Comparison of ENCODE assay signal across 30 cellular contexts in the genomic region with DNA sequence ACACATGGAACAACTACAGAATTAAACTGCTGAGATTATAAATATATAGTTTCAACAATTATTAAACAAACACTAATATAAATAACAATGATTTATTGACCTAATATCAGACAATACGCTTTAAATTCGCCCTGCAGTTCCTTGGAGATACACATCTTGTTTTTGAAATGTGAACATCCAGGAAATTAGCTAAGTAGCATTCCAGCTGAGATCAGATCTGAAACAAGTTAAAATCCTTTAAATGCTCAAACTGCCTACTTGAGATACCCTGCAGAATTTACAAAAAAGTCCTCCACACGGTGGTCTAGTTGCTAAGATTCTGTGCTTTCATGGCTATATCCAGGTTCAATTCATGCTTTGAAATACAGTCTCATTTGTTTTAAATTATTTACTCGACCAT.
"Had no signal": no experiment of that assay in that cellular context is flagged by ENCODE, and none has a peak within 500 bp of the region (broad histone marks: within the 10 kb centered on the region; RNA-seq: fewer than 3 reads in every experiment).

No MANE protein-coding gene starts in this region.

- H3K27me3 ChIP-seq: esophagus squamous epithelium, right lobe of liver, stomach, tibial artery, upper lobe of left lung had no signal

- H3K27ac ChIP-seq: coronary artery, esophagus squamous epithelium, lower lobe of right lung, parathyroid adenoma, right lobe of liver, stomach, tibial artery, upper lobe of left lung had no signal

- H3K9me3 Mint-ChIP-seq: memory B cell; natural killer cell treated with Interleukin-12 subunit alpha and Interleukin-12 subunit beta and Interleukin-15 and Interleukin-18, amount 100 ng/mL, for 72 hours; neural crest cell had no signal

- H3K4me3 ChIP-seq: coronary artery, esophagus squamous epithelium, lower lobe of right lung, mucosa of descending colon, right lobe of liver, stomach, tibial artery, upper lobe of left lung had no signal

- H3K36me3 Mint-ChIP-seq: immature natural killer cell; memory B cell; naive B cell; natural killer cell treated with Interleukin-12 subunit alpha and Interleukin-12 subunit beta and Interleukin-15 and Interleukin-18, amount 100 ng/mL, for 72 hours; stimulated activated effector memory CD8-positive, alpha-beta T cell treated with anti-CD3 and anti-CD28 coated beads, Interleukin-12 subunit alpha, Interleukin-12 subunit beta, amount 100 ng/mL, for 72 hours had no signal

- H3K9ac ChIP-seq: parathyroid adenoma had no signal

- H3K27ac Mint-ChIP-seq: immature natural killer cell; memory B cell; naive B cell; natural killer cell treated with Interleukin-12 subunit alpha and Interleukin-12 subunit beta and Interleukin-15 and Interleukin-18, amount 100 ng/mL, for 72 hours; progenitor cell of endocrine pancreas; stimulated activated effector memory CD8-positive, alpha-beta T cell treated with anti-CD3 and anti-CD28 coated beads, Interleukin-12 subunit alpha, Interleukin-12 subunit beta, amount 100 ng/mL, for 72 hours had no signal

- H3K4me1 Mint-ChIP-seq: immature natural killer cell; memory B cell; naive B cell; stimulated activated effector memory CD8-positive, alpha-beta T cell treated with anti-CD3 and anti-CD28 coated beads, Interleukin-12 subunit alpha, Interleukin-12 subunit beta, amount 100 ng/mL, for 72 hours had no signal

- H3K27me3 Mint-ChIP-seq: memory B cell; naive B cell; natural killer cell treated with Interleukin-12 subunit alpha and Interleukin-12 subunit beta and Interleukin-15 and Interleukin-18, amount 100 ng/mL, for 72 hours had no signal

- ATAC-seq: left ventricle myocardium superior; lower lobe of right lung; natural killer cell treated with Interleukin-12 subunit alpha and Interleukin-12 subunit beta and Interleukin-15 and Interleukin-18, amount 100 ng/mL, for 72 hours; right lobe of liver; stimulated activated effector memory CD8-positive, alpha-beta T cell treated with anti-CD3 and anti-CD28 coated beads, Interleukin-12 subunit alpha, Interleukin-12 subunit beta, amount 100 ng/mL, for 72 hours had no signal

- H3K36me3 ChIP-seq: esophagus squamous epithelium, lower lobe of right lung, right lobe of liver, stomach, tibial artery, upper lobe of left lung had no signal

- FAIRE-seq: endothelial cell of umbilical vein, frontal cortex, keratinocyte, small intestine, urothelium cell line had no signal

- H3K9me3 ChIP-seq: esophagus squamous epithelium, lower lobe of right lung, mucosa of descending colon, right lobe of liver, stomach, tibial artery, upper lobe of left lung had no signal

- H3K4me3 Mint-ChIP-seq: immature natural killer cell; memory B cell; naive B cell; natural killer cell treated with Interleukin-12 subunit alpha and Interleukin-12 subunit beta and Interleukin-15 and Interleukin-18, amount 100 ng/mL, for 72 hours; neural crest cell; stimulated activated effector memory CD8-positive, alpha-beta T cell treated with anti-CD3 and anti-CD28 coated beads, Interleukin-12 subunit alpha, Interleukin-12 subunit beta, amount 100 ng/mL, for 72 hours had no signal

- H3K4me1 ChIP-seq: esophagus squamous epithelium, lower lobe of right lung, parathyroid adenoma, right lobe of liver, stomach, tibial artery, upper lobe of left lung had no signal

- H3K79me2 ChIP-seq: parathyroid adenoma had no signal

- DNase-seq: dermis blood vessel endothelial cell; effector memory CD4-positive, alpha-beta T cell; erythroblast; esophagus squamous epithelium; hypothalamus; immature natural killer cell; left ventricle myocardium superior; lower lobe of right lung; naive B cell; right lobe of liver; stimulated activated CD4-positive, alpha-beta T cell treated with anti-CD3 and anti-CD28 coated beads, Interleukin-12 subunit alpha, Interleukin-12 subunit beta, amount 100 ng/mL, for 4 hours; stimulated activated CD4-positive, alpha-beta T cell treated with anti-CD3 and anti-CD28 coated beads, Interleukin-1b, Interleukin-23, amount 100 ng/mL, for 48 hours; stimulated activated CD4-positive, alpha-beta T cell treated with anti-CD3 and anti-CD28 coated beads, Interleukin-4, amount 100 ng/mL, for 24 hours; stimulated activated naive CD4-positive, alpha-beta T cell treated with Interleukin-2 at 50 U/mL for 16 hours; stomach; tibial artery; upper lobe of left lung had no signal

- H2AFZ ChIP-seq: parathyroid adenoma had no signal
